In the genomic region with DNA sequence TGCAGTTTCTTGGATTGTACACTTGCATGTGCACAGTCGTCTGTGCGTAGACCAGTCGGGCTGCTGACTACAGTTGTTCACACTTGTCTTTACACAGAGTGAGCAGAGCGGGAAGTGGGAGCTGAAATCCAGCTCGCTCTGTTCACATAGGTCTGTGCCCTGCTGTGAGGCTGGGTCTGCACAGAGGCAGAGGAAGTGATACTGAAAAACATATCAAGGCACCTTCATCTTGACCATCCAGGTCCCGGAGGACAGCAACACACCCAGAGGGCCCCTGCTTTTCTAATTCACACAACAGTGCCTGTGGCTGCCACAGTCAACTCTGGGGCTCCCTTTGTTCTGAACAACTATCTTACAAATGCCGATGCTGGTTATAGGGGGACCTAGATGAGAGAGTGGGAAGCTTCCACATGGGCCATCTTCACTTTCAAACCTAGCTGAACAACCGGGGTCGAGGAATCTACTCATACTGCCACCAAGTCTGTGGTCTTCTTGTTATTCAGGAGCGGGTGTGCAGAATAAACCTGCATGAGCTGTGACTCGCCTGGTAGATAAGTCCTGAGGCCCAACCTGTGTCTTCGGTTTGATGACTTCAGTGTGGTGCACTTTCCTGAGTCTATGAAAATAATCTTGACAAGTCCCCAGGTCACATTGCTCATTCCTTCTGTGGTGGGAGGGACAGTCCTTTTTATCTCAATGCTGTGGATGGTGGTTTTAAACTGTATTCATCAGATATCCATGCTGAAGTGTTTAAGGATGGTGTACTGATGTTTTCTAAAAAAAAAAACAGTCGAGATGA, we compare ENCODE assay signal across 10 cellular contexts. TPM values are rescaled to one million over a fixed set of nuclear protein-coding genes. Genes with fewer than 3 reads are reported as not detected.
DNase-seq lines count a peak whose midpoint lies in the region; ATAC-seq lines count a peak whose summit lies in the region.
"Had no signal": no experiment of that assay in that cellular context is flagged by ENCODE, and none has a peak within 500 bp of the region (broad histone marks: within the 10 kb centered on the region; RNA-seq: fewer than 3 reads in every experiment).

No MANE protein-coding gene starts in this region.

- H3K9me2 ChIP-seq in Karpas-422 (replicated peaks; ENCODE audit: insufficient read depth, low read length): no peaks in the 10 kb centered on the region

- POLR2A ChIA-PET in activated CD4-positive, alpha-beta T cell treated with anti-CD3 and anti-CD28 coated beads for 36 hours (lab: Charles Lee): no interaction called here
- POLR2A ChIA-PET in naive thymus-derived CD8-positive, alpha-beta T cell (lab: Charles Lee): no interaction called here

- peaks cover 4% of the 10 kb centered on the region for H3K36me3 Mint-ChIP-seq in activated CD4-positive, alpha-beta T cell treated with anti-CD3 and anti-CD28 coated beads for 36 hours (ENCODE audit: low read depth)
- H3K36me3 Mint-ChIP-seq in naive thymus-derived CD8-positive, alpha-beta T cell: peaks cover 0 to 5% (median 0%) of the 10 kb centered on the region in 3 donors

- peak overlapping the region; percentile 2; the same call in 1 of the 2 replicates for H3K9ac ChIP-seq in Karpas-422 (ENCODE audit: low read length)

- 0 out of 2 replicates have a peak, but pooled peaks cover 3% of the 10 kb centered on the region for H3K27me3 ChIP-seq in Karpas-422 (ENCODE audit: low read length)

- peaks cover 5% of the 10 kb centered on the region; the same call in 1 of the 2 replicates for H4K20me1 ChIP-seq in Karpas-422 (ENCODE audit: insufficient read depth, low read depth, low read length)

- peak; percentile 54 for DNase-seq in activated CD4-positive, alpha-beta T cell treated with anti-CD3 and anti-CD28 coated beads for 36 hours
- no peak for DNase-seq in activated CD4-positive, alpha-beta T cell treated with anti-CD3 and anti-CD28 coated beads, Interleukin-2, amount 50 U/mL, for 1 hour
- DNase-seq in Karpas-422 (no peak), glomerular visceral epithelial cell (ENCODE audit: extremely low spot score) (no peak), NCI-H187 (lab: John Stamatoyannopoulos, UW) (no peak), NCI-H446 treated with DMSO at 0.1 percent for 48 hours (lab: John Stamatoyannopoulos, UW) (no peak)
- DNase-seq in naive thymus-derived CD8-positive, alpha-beta T cell: no peak
- DNase-seq: MM.1S had no signal

- peak; percentile 45 for ATAC-seq in activated CD4-positive, alpha-beta T cell treated with anti-CD3 and anti-CD28 coated beads for 36 hours
- peak; percentile 60 for ATAC-seq in GM21576 (IDR thresholded peaks at IDR 0.05; ENCODE audit: unreplicated experiment)
- ATAC-seq in naive thymus-derived CD8-positive, alpha-beta T cell: no peak

- no peak overlapping the region for H3K27ac ChIP-seq in Karpas-422 (ENCODE audit: low read length)

- H3K4me1 ChIP-seq in Karpas-422 (ENCODE audit: low read length): peaks cover 13% of the 10 kb centered on the region

- no peaks in the 10 kb centered on the region for H3K27me3 Mint-ChIP-seq in activated CD4-positive, alpha-beta T cell treated with anti-CD3 and anti-CD28 coated beads for 36 hours
- H3K27me3 Mint-ChIP-seq in naive thymus-derived CD8-positive, alpha-beta T cell: no peaks in the 10 kb centered on the region

- no peak overlapping the region for H3K4me3 ChIP-seq in Karpas-422 (ENCODE audit: low read length)

- H3K27ac Mint-ChIP-seq in activated CD4-positive, alpha-beta T cell treated with anti-CD3 and anti-CD28 coated beads for 36 hours: peak overlapping the region; percentile 9
- H3K27ac Mint-ChIP-seq in naive thymus-derived CD8-positive, alpha-beta T cell: peak overlapping the region in 9 of 10 donors; percentile 12 to 98 (median 65)
- H3K27ac Mint-ChIP-seq: T-helper 1 cell treated with Interleukin-12 subunit alpha and Interleukin-12 subunit beta and Interleukin-4 antibody, amounts not matched to agents 30 μg/mL and 1 μg/mL, for 36 hours had no signal

- H3K9me3 ChIP-seq in Karpas-422 (ENCODE audit: low read length): 0 out of 2 replicates have a peak, but pooled peaks cover 3% of the 10 kb centered on the region

- H3K4me3 Mint-ChIP-seq in activated CD4-positive, alpha-beta T cell treated with anti-CD3 and anti-CD28 coated beads for 36 hours: no peak overlapping the region
- no peak overlapping the region for H3K4me3 Mint-ChIP-seq in naive thymus-derived CD8-positive, alpha-beta T cell
- H3K4me3 Mint-ChIP-seq: T-helper 1 cell treated with Interleukin-12 subunit alpha and Interleukin-12 subunit beta and Interleukin-4 antibody, amounts not matched to agents 30 μg/mL and 1 μg/mL, for 36 hours had no signal

- H3K4me2 ChIP-seq in Karpas-422 (ENCODE audit: low read depth, low read length, poor library complexity, severe bottlenecking): peak overlapping the region; percentile 25

- intact Hi-C loops in activated CD4-positive, alpha-beta T cell treated with anti-CD3 and anti-CD28 coated beads for 36 hours (cut with DNase I, micrococcal nuclease): loop anchor here (5.0 kb wide), 3 partner anchors 118 to 583 kb away; partner anchors contain the start of gene TXNL4A (in 1 of the 2)

- H3K36me3 ChIP-seq in Karpas-422 (ENCODE audit: insufficient read depth, low read length): no peaks in the 10 kb centered on the region

- H2AFZ ChIP-seq in Karpas-422 (ENCODE audit: low read length): peak overlapping the region; percentile 3; the same call in 1 of the 2 replicates

- H3K4me1 Mint-ChIP-seq in activated CD4-positive, alpha-beta T cell treated with anti-CD3 and anti-CD28 coated beads for 36 hours: peaks cover 29% of the 10 kb centered on the region
- peaks cover 20 to 33% (median 24%) of the 10 kb centered on the region in 4 donors for H3K4me1 Mint-ChIP-seq in naive thymus-derived CD8-positive, alpha-beta T cell

- CTCF ChIA-PET in activated CD4-positive, alpha-beta T cell treated with anti-CD3 and anti-CD28 coated beads for 36 hours (lab: Charles Lee): interaction anchor here (0.6 to 1.3 kb wide), 3 partner anchors 20 to 70 kb away, joined by 3 to 4 read pairs (median 3); no protein-coding TSS in a partner anchor

- peaks cover 10% of the 10 kb centered on the region for H3K79me2 ChIP-seq in Karpas-422 (ENCODE audit: low read length)

- peaks cover 4% of the 10 kb centered on the region for H3K9me3 Mint-ChIP-seq in activated CD4-positive, alpha-beta T cell treated with anti-CD3 and anti-CD28 coated beads for 36 hours (ENCODE audit: low read depth)
- peaks cover 0 to 18% (median 2%) of the 10 kb centered on the region in 9 donors for H3K9me3 Mint-ChIP-seq in naive thymus-derived CD8-positive, alpha-beta T cell
- H3K9me3 Mint-ChIP-seq: T-helper 1 cell treated with Interleukin-12 subunit alpha and Interleukin-12 subunit beta and Interleukin-4 antibody, amounts not matched to agents 30 μg/mL and 1 μg/mL, for 36 hours had no signal

RNA-seq across cellular contexts. Expression of gene ADNP2, which starts 3.5 kb away (rescaled TPM):
- total RNA-seq in activated CD4-positive, alpha-beta T cell treated with anti-CD3 and anti-CD28 coated beads for 36 hours: 10 to 100 TPM; 22.8 to 25.7 TPM
- 11.5 and 15.5 TPM in 2 replicates for total RNA-seq in Karpas-422 (2014; rRNA removed; shearing (Covaris generic); ENCODE audit: low replicate concordance)
- total RNA-seq in naive thymus-derived CD8-positive, alpha-beta T cell: 10 to 100 TPM; 22.7 to 25.5 TPM
- polyA plus RNA-seq in naive thymus-derived CD8-positive, alpha-beta T cell: 10 to 100 TPM in 1 of 3 donors, 1 to 10 TPM in 2; 8.1 to 11.7 (median 9.2) TPM

Comparison
In these comparisons a context has a peak if more than half of its experiments do, and no peak if none do; other contexts are left out.
1. ATAC-seq: peak in activated CD4-positive, alpha-beta T cell treated with anti-CD3 and anti-CD28 coated beads for 36 hours (single experiment) and GM21576 (single experiment); none in naive thymus-derived CD8-positive, alpha-beta T cell (0 of 2).